16 cellular contexts compared by ENCODE assay signal in genomic region chr1:27444632-27445031, GRCh38. TPM values are rescaled to one million over a fixed set of nuclear protein-coding genes. Genes with fewer than 3 reads are reported as not detected.
A peak's percentile ranks its signal among the peaks of the same experiment; 100 is the strongest.
DNase-seq lines count a peak whose midpoint lies in the region; ATAC-seq, FAIRE-seq and TF ChIP-seq lines count a peak whose summit lies in the region.
"Had no signal": no experiment of that assay in that cellular context is flagged by ENCODE, and none has a peak within 500 bp of the region (broad histone marks: within the 10 kb centered on the region; RNA-seq: fewer than 3 reads in every experiment).

No MANE protein-coding gene starts in this region.

- RAD21 ChIA-PET in GM12878 (lab: Charles Lee; ENCODE audit: unreplicated experiment), result interaction anchor here (1.5 to 5.3 kb wide), 6 partner anchors 9 to 81 kb away, joined by 3 to 47 read pairs (median 30); no protein-coding TSS in a partner anchor

- BruUV-seq in OCI-LY7 (replicated peaks; lab: Mats Ljungman, UMichigan), result no TSS peak
- no TSS peak for BruUV-seq in GM12878 (replicated peaks; lab: Mats Ljungman, UMichigan)

- H4K20me1 ChIP-seq in OCI-LY7 (ENCODE audit: insufficient read depth, low read length), result no peaks in the 10 kb centered on the region; the same call in 1 of the 2 replicates
- H4K20me1 ChIP-seq in GM12878 (ENCODE audit: control insufficient read depth, insufficient read depth), result no peaks in the 10 kb centered on the region

- TF ChIP-seq RAD21 in GM12878 (IDR thresholded peaks at IDR 0.05; ENCODE audit: insufficient read depth, low read depth, low read length), result no peak

- peak in 1 of 2 donors; percentile 20 for ATAC-seq in activated T-cell treated with anti-CD3 and anti-CD28 coated beads, Interleukin-2, amount 50 U/mL, for 4 hours
- ATAC-seq in GM12878 (no peak), HG03354 (IDR thresholded peaks at IDR 0.05; ENCODE audit: poor library complexity, severe bottlenecking, unreplicated experiment) (no peak)
- ATAC-seq in stimulated activated effector memory CD8-positive, alpha-beta T cell treated with anti-CD3 and anti-CD28 coated beads, Interleukin-12 subunit alpha, Interleukin-12 subunit beta, amount 100 ng/mL, for 72 hours, result no peak
- ATAC-seq: left lobe of liver had no signal

- TF ChIP-seq POLR2A in GM12878 (IDR thresholded peaks at IDR 0.05; ENCODE audit: low read depth, low read length), result no peak

- no peak for DNase-seq in activated T-cell treated with anti-CD3 and anti-CD28 coated beads, Interleukin-2, amount 50 U/mL, for 4 hours
- DNase-seq in activated T-cell treated with anti-CD3 and anti-CD28 coated beads for 4 hours (no peak), OCI-LY7 (ENCODE audit: low spot score) (no peak), GM12878 (ENCODE audit: low read depth, low spot score) (no peak), RKO (ENCODE audit: low spot score) (no peak), SIG-M5 (lab: John Stamatoyannopoulos, UW) (no peak)
- no peak for DNase-seq in stimulated activated effector memory CD8-positive, alpha-beta T cell treated with anti-CD3 and anti-CD28 coated beads, Interleukin-12 subunit alpha, Interleukin-12 subunit beta, amount 100 ng/mL, for 72 hours (ENCODE audit: low spot score in 2 of 2)
- DNase-seq: ACHN; activated CD4-positive, alpha-beta T cell treated with anti-CD3 and anti-CD28 coated beads, Interleukin-2, amount 50 U/mL, for 4 hours; COR-L47; foreskin fibroblast; NCI-H2029 treated with DMSO at 0.1 percent for 48 hours; NCI-H82; RPMI8226 had no signal

- H3K9me3 ChIP-seq in OCI-LY7 (ENCODE audit: low read length) (no peaks in the 10 kb centered on the region), GM12878 (replicated peaks; ENCODE audit: control insufficient read depth, insufficient read depth, low read length) (no peaks in the 10 kb centered on the region)

- H2AFZ ChIP-seq in OCI-LY7 (ENCODE audit: low read length), result no peak overlapping the region
- no peak overlapping the region for H2AFZ ChIP-seq in GM12878 (ENCODE audit: control insufficient read depth, low read depth, low read length)

- TF ChIP-seq EP300 in GM12878 (IDR thresholded peaks at IDR 0.05; ENCODE audit: borderline replicate concordance in 1 of 2, control insufficient read depth in 1 of 2, low read depth in 2 of 2, low read length in 2 of 2), result no peak

- H3K4me2 ChIP-seq in OCI-LY7 (ENCODE audit: low read length) (peak overlapping the region; percentile 67), GM12878 (ENCODE audit: control insufficient read depth, insufficient read depth) (peak overlapping the region; percentile 70)

- H3K36me3 Mint-ChIP-seq in activated T-cell treated with anti-CD3 and anti-CD28 coated beads, Interleukin-2, amount 50 U/mL, for 4 hours (ENCODE audit: insufficient read depth), result peaks cover 24% of the 10 kb centered on the region
- peaks cover 47% of the 10 kb centered on the region for H3K36me3 Mint-ChIP-seq in stimulated activated effector memory CD8-positive, alpha-beta T cell treated with anti-CD3 and anti-CD28 coated beads, Interleukin-12 subunit alpha, Interleukin-12 subunit beta, amount 100 ng/mL, for 72 hours

- 0% methylated on average over 1 of the region's 1 CpG for WGBS in GM12878 (ENCODE audit: insufficient coverage, insufficient replicate concordance, low lambda C conversion rate, missing lambda C conversion rate)

- H3K27me3 ChIP-seq in GM12878 (replicated peaks in 1 of 2; ENCODE audit: control insufficient read depth in 2 of 2, insufficient read depth in 2 of 2, low read length in 1 of 2), result no peaks in the 10 kb centered on the region

- H3K4me3 ChIP-seq in OCI-LY7 (ENCODE audit: low read depth, low read length, poor library complexity, severe bottlenecking) (no peak overlapping the region), GM12878 (no peak overlapping the region)

- H3K4me3 Mint-ChIP-seq in activated T-cell treated with anti-CD3 and anti-CD28 coated beads, Interleukin-2, amount 50 U/mL, for 4 hours, result peak overlapping the region; percentile 69
- H3K4me3 Mint-ChIP-seq in stimulated activated effector memory CD8-positive, alpha-beta T cell treated with anti-CD3 and anti-CD28 coated beads, Interleukin-12 subunit alpha, Interleukin-12 subunit beta, amount 100 ng/mL, for 72 hours, result peak overlapping the region; percentile 62

- H3K27me3 Mint-ChIP-seq in activated T-cell treated with anti-CD3 and anti-CD28 coated beads, Interleukin-2, amount 50 U/mL, for 4 hours (ENCODE audit: low read depth), result no peaks in the 10 kb centered on the region

- POLR2A ChIA-PET in OCI-LY7 (lab: Charles Lee) (interaction anchor here (0.5 to 3.3 kb wide), 4 partner anchors 8 to 694 kb away, joined by 4 to 24 read pairs (median 8); no protein-coding TSS in a partner anchor), GM12878 (lab: Charles Lee) (interaction anchor here (0.5 to 5.7 kb wide), 10 partner anchors 9 to 158 kb away, joined by 3 to 43 read pairs (median 6); partner anchors contain the start of gene WASF2)

- H3K9me2 ChIP-seq in OCI-LY7 (ENCODE audit: insufficient read depth, low read length), result no peaks in the 10 kb centered on the region

- in situ Hi-C loops in GM12878 (cut with MboI), result no loop called here

- CTCF ChIA-PET in OCI-LY7 (lab: Charles Lee; ENCODE audit: unreplicated experiment), result no interaction called here
- CTCF ChIA-PET in GM12878 (lab: Yijun Ruan, JAX), result interaction anchor here (0.6 to 15.8 kb wide), 5 partner anchors 20 to 1924 kb away, joined by 3 to 240 read pairs (median 6); no protein-coding TSS in a partner anchor

- peaks cover 49% of the 10 kb centered on the region for H3K4me1 Mint-ChIP-seq in activated T-cell treated with anti-CD3 and anti-CD28 coated beads, Interleukin-2, amount 50 U/mL, for 4 hours (ENCODE audit: low read depth)
- peaks cover 52% of the 10 kb centered on the region for H3K4me1 Mint-ChIP-seq in stimulated activated effector memory CD8-positive, alpha-beta T cell treated with anti-CD3 and anti-CD28 coated beads, Interleukin-12 subunit alpha, Interleukin-12 subunit beta, amount 100 ng/mL, for 72 hours

- H3K27ac ChIP-seq in OCI-LY7 (ENCODE audit: low read depth, low read length, poor library complexity, severe bottlenecking) (no peak overlapping the region), GM12878 (ENCODE audit: control insufficient read depth, insufficient read depth) (peak overlapping the region; percentile 85)

- H3K9ac ChIP-seq in GM12878 (ENCODE audit: control insufficient read depth, insufficient read depth, low read length), result peak overlapping the region; percentile 49

- no peak for TF ChIP-seq CTCF in OCI-LY7 (conservative IDR thresholded peaks at IDR 0.05; ENCODE audit: low read length)
- TF ChIP-seq CTCF in GM12878 (IDR thresholded peaks at IDR 0.05 in 2 of 3, conservative IDR thresholded peaks at IDR 0.05 in 1 of 3; ENCODE audit: control insufficient read depth in 2 of 3, extremely low read depth in 1 of 3, insufficient read depth in 1 of 3, low read depth in 3 of 3, low read length in 3 of 3), result no peak

- peak overlapping the region; percentile 89 for H3K27ac Mint-ChIP-seq in stimulated activated effector memory CD8-positive, alpha-beta T cell treated with anti-CD3 and anti-CD28 coated beads, Interleukin-12 subunit alpha, Interleukin-12 subunit beta, amount 100 ng/mL, for 72 hours

- H3K4me1 ChIP-seq in OCI-LY7 (ENCODE audit: insufficient read depth, low read length, poor library complexity, severe bottlenecking) (peaks cover 67% of the 10 kb centered on the region), GM12878 (ENCODE audit: control insufficient read depth, insufficient read depth, low read length) (peaks cover 66% of the 10 kb centered on the region)

- peaks cover 75% of the 10 kb centered on the region for H3K79me2 ChIP-seq in OCI-LY7 (ENCODE audit: insufficient read depth, low read depth, low read length)
- H3K79me2 ChIP-seq in GM12878 (ENCODE audit: control insufficient read depth, insufficient read depth, low read length), result peaks cover 71% of the 10 kb centered on the region

- intact Hi-C loops in OCI-LY7 (cut with micrococcal nuclease; ENCODE audit: unreplicated experiment), result no loop called here
- intact Hi-C loops in GM12878 (cut with micrococcal nuclease; ENCODE audit: unreplicated experiment), result loop anchor here (1.0 to 5.0 kb wide), 2 partner anchors 26 to 48 kb away; partner anchors contain the start of gene WASF2

- H3K36me3 ChIP-seq in OCI-LY7 (ENCODE audit: insufficient read depth, low read length), result peaks cover 16% of the 10 kb centered on the region
- H3K36me3 ChIP-seq in GM12878 (ENCODE audit: control insufficient read depth in 2 of 2, insufficient read depth in 2 of 2, low read length in 1 of 2), result peaks cover 5 to 7% of the 10 kb centered on the region in 2 experiments; a peak in 3 of 4 replicates

- no peak for FAIRE-seq in GM12878 (lab: Jason Lieb, UNC)

- no peaks in the 10 kb centered on the region for H3K9me3 Mint-ChIP-seq in activated T-cell treated with anti-CD3 and anti-CD28 coated beads, Interleukin-2, amount 50 U/mL, for 4 hours
- no peaks in the 10 kb centered on the region for H3K9me3 Mint-ChIP-seq in stimulated activated effector memory CD8-positive, alpha-beta T cell treated with anti-CD3 and anti-CD28 coated beads, Interleukin-12 subunit alpha, Interleukin-12 subunit beta, amount 100 ng/mL, for 72 hours

- SMC1A ChIA-PET in GM12878 (lab: Charles Lee; ENCODE audit: uncharacterized antibody, unreplicated experiment), result interaction anchor here (1.1 to 24.6 kb wide), 11 partner anchors 9 to 81 kb away, joined by 3 to 470 read pairs (median 9); partner anchors contain the start of gene WASF2

RNA-seq across cellular contexts. Expression of gene WASF2, which starts 45.3 kb away (rescaled TPM):
- total RNA-seq in activated T-cell treated with anti-CD3 and anti-CD28 coated beads, Interleukin-2, amount 50 U/mL, for 4 hours, result 10 to 100 TPM; 82.2 to 98.7 (median 87.1) TPM
- total RNA-seq in OCI-LY7 (2014; rRNA removed; shearing (Covaris generic)), result 25.1 and 26.9 TPM in 2 replicates
- total RNA-seq in OCI-LY7 (2022), result 106 and 110 TPM in 2 replicates
- total RNA-seq in GM12878 (2013; cell fraction: nucleolus; rRNA removed), result 39.0 and 40.1 TPM in 2 replicates
- 13.5 and 15.6 TPM in 2 replicates for total RNA-seq in GM12878 (2014; rRNA removed)
- 18.4 TPM in 2 replicates for total RNA-seq in GM12878 (2014; rRNA removed; fragmentation: Illumina TruSeq; extraction: Trizol)
- 111 and 112 TPM in 2 replicates for total RNA-seq in GM12878 (2021)
- polyA plus RNA-seq in GM12878 (2011; ENCODE audit: low read depth), result 40.7 TPM
- 20.9 and 40.8 TPM in 2 replicates for polyA plus RNA-seq in GM12878 (2011; rRNA removed)
- 28.5 and 41.3 TPM in 2 replicates for polyA plus RNA-seq in GM12878 (2011; cell fraction: cytosol; rRNA removed)
- polyA plus RNA-seq in GM12878 (2011; cell fraction: nucleus; rRNA removed), result 41.7 and 42.5 TPM in 2 replicates
- 65.1 and 69.9 TPM in 2 replicates for polyA plus RNA-seq in GM12878 (2012)
- 67.6 and 74.8 TPM in 2 replicates for polyA plus RNA-seq in GM12878 (2014; fragmentation: Illumina TruSeq; extraction: Trizol)
- polyA plus RNA-seq in GM12878 (2014; fragmentation: Nextera tagmentation; extraction: Ambion mirVana), result 1 to 10 TPM; 7.0 to 9.3 TPM
- 33.4 and 43.0 TPM in 2 replicates for polyA plus RNA-seq in GM12878 (2014; rRNA removed)
- polyA plus RNA-seq in GM12878 (2016; fragmentation: Nextera tagmentation; extraction: Ambion mirVana), result 100 to 1,000 TPM in 1 of 2 experiments, 10 to 100 TPM in 1; 98.6 to 103 TPM
- polyA minus RNA-seq in GM12878 (2011; rRNA and poly(A)+ RNA removed), result 39.4 and 44.4 TPM in 2 replicates
- polyA minus RNA-seq in GM12878 (2011; cell fraction: cytosol; rRNA and poly(A)+ RNA removed), result 24.8 and 27.0 TPM in 2 replicates
- 14.0 and 24.9 TPM in 2 replicates for polyA minus RNA-seq in GM12878 (2011; cell fraction: nucleus; rRNA and poly(A)+ RNA removed)

RNA-seq across cellular contexts. Expression of gene GPR3, which starts 52.2 kb away (rescaled TPM):
- 1 to 10 TPM; 2.7 to 4.9 (median 3.4) TPM for total RNA-seq in activated T-cell treated with anti-CD3 and anti-CD28 coated beads, Interleukin-2, amount 50 U/mL, for 4 hours
- 0.21 and 0.32 TPM in 2 replicates for total RNA-seq in OCI-LY7 (2014; rRNA removed; shearing (Covaris generic))
- 0.22 and 0.25 TPM in 2 replicates for total RNA-seq in OCI-LY7 (2022)
- 0.37 and 0.69 TPM in 2 replicates for total RNA-seq in GM12878 (2013; cell fraction: nucleolus; rRNA removed)
- 0.16 and 0.45 TPM in 2 replicates for total RNA-seq in GM12878 (2014; rRNA removed)
- 0.14 TPM in 1 of 2 replicates, not detected in the other for total RNA-seq in GM12878 (2014; rRNA removed; fragmentation: Illumina TruSeq; extraction: Trizol)
- 0.33 and 0.56 TPM in 2 replicates for total RNA-seq in GM12878 (2021)
- not detected for polyA plus RNA-seq in GM12878 (2011; ENCODE audit: low read depth)
- 0.48 and 1.4 TPM in 2 replicates for polyA plus RNA-seq in GM12878 (2011; rRNA removed)
- 2.5 TPM in 2 replicates for polyA plus RNA-seq in GM12878 (2011; cell fraction: cytosol; rRNA removed)
- polyA plus RNA-seq in GM12878 (2011; cell fraction: nucleus; rRNA removed), result 3.4 and 4.4 TPM in 2 replicates
- 0.27 and 0.37 TPM in 2 replicates for polyA plus RNA-seq in GM12878 (2012)
- polyA plus RNA-seq in GM12878 (2014; fragmentation: Illumina TruSeq; extraction: Trizol), result 0.40 and 0.57 TPM in 2 replicates
- not detected for polyA plus RNA-seq in GM12878 (2014; fragmentation: Nextera tagmentation; extraction: Ambion mirVana)
- 0.44 and 0.63 TPM in 2 replicates for polyA plus RNA-seq in GM12878 (2014; rRNA removed)
- under 1 TPM; 0.72 to 0.96 TPM for polyA plus RNA-seq in GM12878 (2016; fragmentation: Nextera tagmentation; extraction: Ambion mirVana)
- polyA minus RNA-seq in GM12878 (2011; rRNA and poly(A)+ RNA removed), result 1.8 and 1.9 TPM in 2 replicates
- 0.73 and 1.6 TPM in 2 replicates for polyA minus RNA-seq in GM12878 (2011; cell fraction: cytosol; rRNA and poly(A)+ RNA removed)
- 1.5 and 2.7 TPM in 2 replicates for polyA minus RNA-seq in GM12878 (2011; cell fraction: nucleus; rRNA and poly(A)+ RNA removed)
- total RNA-seq: left lobe of liver had no signal
